In genomic region chr1:89989099-89989498, GRCh38 we compare ENCODE assay signal across 25 cellular contexts.
"Had no signal": no experiment of that assay in that cellular context is flagged by ENCODE, and none has a peak within 500 bp of the region (broad histone marks: within the 10 kb centered on the region; RNA-seq: fewer than 3 reads in every experiment).

No MANE protein-coding gene starts in this region.

- H3K27ac ChIP-seq: left lung, lower lobe of right lung, ovary, right atrium auricular region, suprapubic skin, thoracic aorta, tibial artery, uterus had no signal

- H3K36me3 ChIP-seq: left lung, lower lobe of right lung, ovary, right atrium auricular region, right lobe of liver, suprapubic skin, thoracic aorta, tibial artery, uterus had no signal

- H3K27me3 ChIP-seq: left lung, ovary, right atrium auricular region, right lobe of liver, suprapubic skin, uterus had no signal

- H3K9me3 ChIP-seq: left lung, lower lobe of right lung, ovary, right atrium auricular region, right lobe of liver, suprapubic skin, thoracic aorta, tibial artery, uterus had no signal

- H3K9me3 Mint-ChIP-seq: immature natural killer cell; naive B cell; natural killer cell treated with Interleukin-12 subunit alpha and Interleukin-12 subunit beta and Interleukin-15 and Interleukin-18, amount 100 ng/mL, for 72 hours; stimulated activated effector memory CD8-positive, alpha-beta T cell treated with anti-CD3 and anti-CD28 coated beads, Interleukin-12 subunit alpha, Interleukin-12 subunit beta, amount 100 ng/mL, for 72 hours; stimulated activated naive CD8-positive, alpha-beta T cell treated with anti-CD3 and anti-CD28 coated beads, Interleukin-15, Interleukin-2, amounts not matched to agents 100 ng/mL and 50 ng/mL, for 24 hours; type B pancreatic cell had no signal

- ATAC-seq: left lung; lower lobe of right lung; natural killer cell treated with Interleukin-12 subunit alpha and Interleukin-12 subunit beta and Interleukin-15 and Interleukin-18, amount 100 ng/mL, for 72 hours; stimulated activated effector memory CD8-positive, alpha-beta T cell treated with anti-CD3 and anti-CD28 coated beads, Interleukin-12 subunit alpha, Interleukin-12 subunit beta, amount 100 ng/mL, for 72 hours had no signal

- H3K4me1 Mint-ChIP-seq: immature natural killer cell; naive B cell; stimulated activated effector memory CD8-positive, alpha-beta T cell treated with anti-CD3 and anti-CD28 coated beads, Interleukin-12 subunit alpha, Interleukin-12 subunit beta, amount 100 ng/mL, for 72 hours had no signal

- H3K27ac Mint-ChIP-seq: immature natural killer cell; natural killer cell treated with Interleukin-12 subunit alpha and Interleukin-12 subunit beta and Interleukin-15 and Interleukin-18, amount 100 ng/mL, for 72 hours; progenitor cell of endocrine pancreas; stimulated activated effector memory CD8-positive, alpha-beta T cell treated with anti-CD3 and anti-CD28 coated beads, Interleukin-12 subunit alpha, Interleukin-12 subunit beta, amount 100 ng/mL, for 72 hours; stimulated activated naive CD8-positive, alpha-beta T cell treated with anti-CD3 and anti-CD28 coated beads, Interleukin-15, Interleukin-2, amounts not matched to agents 100 ng/mL and 50 ng/mL, for 24 hours had no signal

- H3K4me3 ChIP-seq: left lung, lower lobe of right lung, ovary, right atrium auricular region, right lobe of liver, suprapubic skin, thoracic aorta, tibial artery, uterus had no signal

- FAIRE-seq: islet of Langerhans, kidney had no signal

- DNase-seq: hypothalamus; immature natural killer cell; kidney; lower lobe of right lung; mammary epithelial cell; mesenchymal stem cell; naive B cell; ovary; right lobe of liver; stimulated activated CD4-positive, alpha-beta T cell treated with anti-CD3 and anti-CD28 coated beads, Interleukin-12 subunit alpha, Interleukin-12 subunit beta, amount 100 ng/mL, for 4 hours; stimulated activated CD4-positive, alpha-beta T cell treated with anti-CD3 and anti-CD28 coated beads, Interleukin-15, amount 100 ng/mL, for 24 hours; stimulated activated CD4-positive, alpha-beta T cell treated with anti-CD3 and anti-CD28 coated beads, Interleukin-4, amount 100 ng/mL, for 24 hours; stimulated activated naive CD4-positive, alpha-beta T cell; tibial artery; uterus had no signal

- H3K27me3 Mint-ChIP-seq: naive B cell, progenitor cell of endocrine pancreas had no signal

- H3K4me3 Mint-ChIP-seq: immature natural killer cell; natural killer cell treated with Interleukin-12 subunit alpha and Interleukin-12 subunit beta and Interleukin-15 and Interleukin-18, amount 100 ng/mL, for 72 hours; stimulated activated effector memory CD8-positive, alpha-beta T cell treated with anti-CD3 and anti-CD28 coated beads, Interleukin-12 subunit alpha, Interleukin-12 subunit beta, amount 100 ng/mL, for 72 hours; stimulated activated naive CD8-positive, alpha-beta T cell treated with anti-CD3 and anti-CD28 coated beads, Interleukin-15, Interleukin-2, amounts not matched to agents 100 ng/mL and 50 ng/mL, for 24 hours had no signal

- H3K4me1 ChIP-seq: left lung, lower lobe of right lung, right atrium auricular region, tibial artery, uterus had no signal

- H3K36me3 Mint-ChIP-seq: immature natural killer cell; naive B cell; natural killer cell treated with Interleukin-12 subunit alpha and Interleukin-12 subunit beta and Interleukin-15 and Interleukin-18, amount 100 ng/mL, for 72 hours; stimulated activated effector memory CD8-positive, alpha-beta T cell treated with anti-CD3 and anti-CD28 coated beads, Interleukin-12 subunit alpha, Interleukin-12 subunit beta, amount 100 ng/mL, for 72 hours; type B pancreatic cell had no signal
